In the genomic region with DNA sequence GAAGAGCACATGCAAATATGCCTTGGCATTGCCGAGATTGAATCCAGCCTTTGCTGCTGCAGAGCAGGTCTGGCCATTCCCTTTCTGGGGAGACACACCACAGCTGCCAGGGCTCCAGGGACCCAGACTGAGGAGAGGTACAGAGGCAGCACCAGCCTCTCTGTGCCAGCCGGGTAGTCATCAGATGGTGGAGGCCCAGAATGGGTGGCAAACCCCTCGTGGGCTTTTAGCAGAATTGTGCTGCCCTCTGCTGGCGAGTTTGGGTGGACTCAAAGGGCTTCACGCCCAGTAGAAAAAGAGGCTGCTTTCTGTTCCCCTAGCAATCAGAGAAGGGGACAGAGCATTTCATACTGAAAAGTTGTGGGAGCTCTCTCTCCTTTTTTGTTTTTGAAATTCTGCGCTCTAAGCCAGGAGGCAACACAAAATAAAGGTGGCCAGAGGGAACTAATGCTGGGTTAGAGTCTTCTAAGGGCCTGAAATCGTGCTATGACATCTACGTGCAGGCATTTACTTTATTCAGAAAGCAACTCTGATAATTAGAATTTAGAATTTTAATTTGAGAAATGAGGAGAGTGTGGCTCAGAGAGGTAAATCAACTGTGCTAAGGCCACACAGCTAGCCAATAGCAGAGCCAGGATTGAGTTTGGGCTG, we compare ENCODE assay signal across 8 cellular contexts.
DNase-seq lines count a peak whose midpoint lies in the region; ATAC-seq and TF ChIP-seq lines count a peak whose summit lies in the region.

No MANE protein-coding gene starts in this region.

- H3K79me2 ChIP-seq in OCI-LY3 (ENCODE audit: low read length), result no peaks in the 10 kb centered on the region

- no peak overlapping the region for H3K27ac Mint-ChIP-seq in activated T-cell treated with anti-CD3 and anti-CD28 coated beads, Interleukin-2, amount 50 U/mL, for 24 hours

- H3K9me3 ChIP-seq in OCI-LY3 (ENCODE audit: insufficient read depth, low read length) (no peaks in the 10 kb centered on the region), neuron (ENCODE audit: low read length) (no peaks in the 10 kb centered on the region)

- H3K4me1 ChIP-seq in OCI-LY3 (ENCODE audit: low read length) (peaks cover 4% of the 10 kb centered on the region; the same call in 1 of the 2 replicates), neuron (ENCODE audit: insufficient read depth, low read length) (peaks cover 41% of the 10 kb centered on the region)

- no peak overlapping the region for H3K9ac ChIP-seq in OCI-LY3 (ENCODE audit: low read length)

- H3K27me3 ChIP-seq in OCI-LY3 (ENCODE audit: low read depth, low read length) (peaks cover 43% of the 10 kb centered on the region), neuron (ENCODE audit: insufficient read depth, low read length) (no peaks in the 10 kb centered on the region)

- H3K36me3 ChIP-seq in OCI-LY3 (replicated peaks; ENCODE audit: low read depth, low read length) (no peaks in the 10 kb centered on the region), neuron (ENCODE audit: insufficient read depth, low read length) (no peaks in the 10 kb centered on the region)

- peak; percentile 13 for DNase-seq in AG09309 (ENCODE audit: low read depth)
- DNase-seq in HUDEP-2 (lab: John Stamatoyannopoulos, UW; ENCODE audit: unreplicated experiment in 76 of 76), result peak in 55 of 76 experiments; percentile 1 to 67 (median 35)
- peak; percentile 81 for DNase-seq in activated T-cell treated with anti-CD3 and anti-CD28 coated beads, Interleukin-2, amount 50 U/mL, for 24 hours
- peak; percentile 81 for DNase-seq in fibroblast of pulmonary artery (ENCODE audit: low read depth)
- DNase-seq in substantia nigra (lab: John Stamatoyannopoulos, UW), result peak; percentile 33 to 94 (median 83)

- no peak overlapping the region for H3K4me3 Mint-ChIP-seq in activated T-cell treated with anti-CD3 and anti-CD28 coated beads, Interleukin-2, amount 50 U/mL, for 24 hours

- H3K27ac ChIP-seq in OCI-LY3 (ENCODE audit: low read length) (no peak overlapping the region), substantia nigra (ENCODE audit: low read depth, low read length, poor library complexity, severe bottlenecking) (no peak overlapping the region)

- H3K36me3 Mint-ChIP-seq in activated T-cell treated with anti-CD3 and anti-CD28 coated beads, Interleukin-2, amount 50 U/mL, for 24 hours (ENCODE audit: low read depth), result no peaks in the 10 kb centered on the region

- H3K4me3 ChIP-seq in AG09309 (ENCODE audit: control insufficient read depth, low read depth, low read length), result no peak overlapping the region
- no peak overlapping the region for H3K4me3 ChIP-seq in OCI-LY3 (ENCODE audit: low read length)
- H3K4me3 ChIP-seq in fibroblast of pulmonary artery (replicated peaks; ENCODE audit: low read depth, low read length), result no peak overlapping the region
- H3K4me3 ChIP-seq in neuron (ENCODE audit: low read length), result peak overlapping the region; percentile 1

- peak; percentile 65 for ATAC-seq in GM18868 (IDR thresholded peaks at IDR 0.05; ENCODE audit: unreplicated experiment)

- H2AFZ ChIP-seq in OCI-LY3 (ENCODE audit: low read depth, low read length), result no peak overlapping the region
- no peak overlapping the region for H2AFZ ChIP-seq in neuron (ENCODE audit: low read depth, low read length)

- H3K4me2 ChIP-seq in OCI-LY3 (ENCODE audit: low read length), result peak overlapping the region; percentile 37; the same call in 1 of the 2 replicates

- peaks cover 27% of the 10 kb centered on the region for H3K27me3 Mint-ChIP-seq in activated T-cell treated with anti-CD3 and anti-CD28 coated beads, Interleukin-2, amount 50 U/mL, for 24 hours

- TF ChIP-seq CTCF in AG09309 (IDR thresholded peaks at IDR 0.05; ENCODE audit: control insufficient read depth, insufficient read depth, low read depth, low read length, missing control alignments), result peak; percentile 85
- peak; percentile 92 for TF ChIP-seq CTCF in OCI-LY3 (IDR thresholded peaks at IDR 0.05; ENCODE audit: low read depth, low read length)
- TF ChIP-seq CTCF in fibroblast of pulmonary artery (IDR thresholded peaks at IDR 0.05; ENCODE audit: low read length, missing control alignments), result peak; percentile 84

- no peaks in the 10 kb centered on the region for H4K20me1 ChIP-seq in OCI-LY3 (ENCODE audit: insufficient read depth, low read length)

- H3K4me1 Mint-ChIP-seq in activated T-cell treated with anti-CD3 and anti-CD28 coated beads, Interleukin-2, amount 50 U/mL, for 24 hours (ENCODE audit: low read depth), result no peaks in the 10 kb centered on the region

- H3K9me3 Mint-ChIP-seq in activated T-cell treated with anti-CD3 and anti-CD28 coated beads, Interleukin-2, amount 50 U/mL, for 24 hours, result no peaks in the 10 kb centered on the region

Comparison
In these comparisons a context has a peak if more than half of its experiments do, and no peak if none do; other contexts are left out.
1. DNase-seq: peak in every context shown above with its lines; median percentile 83 in substantia nigra; 81 in activated T-cell treated with anti-CD3 and anti-CD28 coated beads, Interleukin-2, amount 50 U/mL, for 24 hours; 81 in fibroblast of pulmonary artery; 35 in HUDEP-2; 13 in AG09309.